In the genomic region with DNA sequence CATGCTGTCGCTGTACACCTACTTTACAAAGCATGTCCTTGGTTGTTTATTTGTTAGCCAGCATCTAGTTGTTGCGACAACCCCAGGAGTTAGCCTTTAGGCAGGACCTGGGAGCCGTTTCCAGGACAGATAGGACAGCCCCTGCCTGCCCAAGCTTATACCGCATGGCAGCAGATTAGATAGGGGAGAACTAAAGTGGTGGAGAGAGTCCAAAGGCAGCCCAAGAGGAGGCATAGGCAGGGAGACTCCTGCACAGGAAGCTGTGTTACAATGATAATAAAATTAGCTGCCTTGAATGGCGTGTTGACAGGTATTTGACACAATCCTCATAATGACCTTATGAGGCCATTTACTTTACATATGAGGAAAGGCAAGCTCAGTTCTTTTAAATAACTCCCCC, we compare ENCODE assay signal across 2 cellular contexts.
TF ChIP-seq lines count a peak whose summit lies in the region.

No MANE protein-coding gene starts in this region.

TF ChIP-seq in HepG2, 621 proteins besides CTCF, POLR2A, EP300 and RAD21:
- no peak for TF ChIP-seq HOMEZ (CRISPR knock-in tag; IDR thresholded peaks at IDR 0.05; ENCODE audit: low read depth)
- no peak for TF ChIP-seq ZZZ3 (CRISPR knock-in tag; IDR thresholded peaks at IDR 0.05; ENCODE audit: borderline replicate concordance)
- TF ChIP-seq ZNF772 (CRISPR knock-in tag; IDR thresholded peaks at IDR 0.05), result no peak
- TF ChIP-seq, protein P1, sequence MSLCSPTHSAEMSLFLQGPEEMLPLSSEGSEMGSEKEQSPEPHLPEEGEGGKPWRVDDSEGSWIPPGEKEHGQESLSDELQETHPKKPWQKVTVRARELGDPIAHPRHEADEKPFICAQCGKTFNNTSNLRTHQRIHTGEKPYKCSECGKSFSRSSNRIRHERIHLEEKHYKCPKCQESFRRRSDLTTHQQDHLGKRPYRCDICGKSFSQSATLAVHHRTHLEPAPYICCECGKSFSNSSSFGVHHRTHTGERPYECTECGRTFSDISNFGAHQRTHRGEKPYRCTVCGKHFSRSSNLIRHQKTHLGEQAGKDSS (CRISPR knock-in tag; IDR thresholded peaks at IDR 0.05; ENCODE audit: borderline replicate concordance, low read depth), result no peak
- TF ChIP-seq EHMT2 (IDR thresholded peaks at IDR 0.05; ENCODE audit: borderline replicate concordance, low read depth, low read length), result no peak
- TF ChIP-seq ZNF615 (CRISPR knock-in tag; IDR thresholded peaks at IDR 0.05; ENCODE audit: borderline replicate concordance), result no peak
- TF ChIP-seq, protein P2, sequence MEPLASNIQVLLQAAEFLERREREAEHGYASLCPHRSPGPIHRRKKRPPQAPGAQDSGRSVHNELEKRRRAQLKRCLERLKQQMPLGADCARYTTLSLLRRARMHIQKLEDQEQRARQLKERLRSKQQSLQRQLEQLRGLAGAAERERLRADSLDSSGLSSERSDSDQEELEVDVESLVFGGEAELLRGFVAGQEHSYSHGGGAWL (CRISPR knock-in tag; IDR thresholded peaks at IDR 0.05), result no peak
- TF ChIP-seq ZHX2 (IDR thresholded peaks at IDR 0.05; ENCODE audit: low read depth), result no peak
- no peak for TF ChIP-seq ZHX2 (CRISPR knock-in tag; IDR thresholded peaks at IDR 0.05; ENCODE audit: borderline replicate concordance)
- no peak for TF ChIP-seq HNRNPK (IDR thresholded peaks at IDR 0.05; ENCODE audit: low read depth, low read length, poor library complexity, severe bottlenecking)
- TF ChIP-seq ARHGAP35 (CRISPR knock-in tag; IDR thresholded peaks at IDR 0.05; ENCODE audit: borderline replicate concordance), result no peak

TF ChIP-seq in K562, 482 proteins besides CTCF, POLR2A, EP300 and RAD21 (continues in another document):
- TF ChIP-seq KLF16 (IDR thresholded peaks at IDR 0.05) (peak; percentile 56; the same call in 1 of the 2 replicates), ZFP36 (IDR thresholded peaks at IDR 0.05; ENCODE audit: low read depth, low read length, partially characterized antibody) (peak; percentile 27), DPF2 (IDR thresholded peaks at IDR 0.05) (peak; percentile 67; the same call in 1 of the 2 replicates), MNT (conservative IDR thresholded peaks at IDR 0.05) (peak; percentile 20 to 61; a peak in 2 of 4 replicates), MITF (IDR thresholded peaks at IDR 0.05) (no peak), SMARCA4 (IDR thresholded peaks at IDR 0.05) (peak; percentile 61; the same call in 1 of the 2 replicates), MTA3 (IDR thresholded peaks at IDR 0.05; ENCODE audit: borderline replicate concordance) (0 out of 2 replicates have a peak, but pooled peaks have one; percentile 19), SMAD4 (CRISPR knock-in tag; conservative IDR thresholded peaks at IDR 0.05) (peak; percentile 58; the same call in 1 of the 2 replicates), TBL1XR1 (IDR thresholded peaks at IDR 0.05; ENCODE audit: low read length in 2 of 2) (peak in 1 of 2 experiments; percentile 13; a peak in 1 of 4 replicates), NFIC (IDR thresholded peaks at IDR 0.05) (peak; percentile 47), MCM7 (IDR thresholded peaks at IDR 0.05) (no peak), ZNF592 (IDR thresholded peaks at IDR 0.05) (0 out of 2 replicates have a peak, but pooled peaks have one; percentile 29), ETV1 (tag; conservative IDR thresholded peaks at IDR 0.05; ENCODE audit: low read depth) (peak; percentile 73; the same call in 1 of the 2 replicates), FOXA3 (CRISPR knock-in tag; conservative IDR thresholded peaks at IDR 0.05 in 1 of 2, IDR thresholded peaks at IDR 0.05 in 1 of 2) (peak in 1 of 2 experiments; percentile 36; a peak in 1 of 4 replicates), SOX6 (IDR thresholded peaks at IDR 0.05) (peak; percentile 17; the same call in 1 of the 2 replicates), BHLHE40 (IDR thresholded peaks at IDR 0.05; ENCODE audit: low read length) (peak; percentile 24; the same call in 1 of the 2 replicates), DACH1 (IDR thresholded peaks at IDR 0.05; ENCODE audit: partially characterized antibody) (peak; percentile 24), HMG20B (CRISPR knock-in tag; IDR thresholded peaks at IDR 0.05) (no peak), MYC (IDR thresholded peaks at IDR 0.05; ENCODE audit: low read depth, low read length) (peak; percentile 66; the same call in 1 of the 2 replicates), MYC (CRISPR knock-in tag; IDR thresholded peaks at IDR 0.05; ENCODE audit: borderline replicate concordance, low read depth) (no peak), EP400 (IDR thresholded peaks at IDR 0.05) (peak; percentile 25; the same call in 1 of the 2 replicates), CBX3 (IDR thresholded peaks at IDR 0.05; ENCODE audit: borderline replicate concordance in 1 of 2, low read length in 2 of 2) (no peak), TCF3 (CRISPR knock-in tag; IDR thresholded peaks at IDR 0.05) (peak; percentile 84), HMBOX1 (IDR thresholded peaks at IDR 0.05) (peak; percentile 78), FUS (optimal IDR thresholded peaks at IDR 0.05; ENCODE audit: low read depth, low read length) (no peak), MXI1 (IDR thresholded peaks at IDR 0.05; ENCODE audit: low read depth, low read length) (peak; percentile 52; the same call in 1 of the 2 replicates)
- TF ChIP-seq, protein P3, sequence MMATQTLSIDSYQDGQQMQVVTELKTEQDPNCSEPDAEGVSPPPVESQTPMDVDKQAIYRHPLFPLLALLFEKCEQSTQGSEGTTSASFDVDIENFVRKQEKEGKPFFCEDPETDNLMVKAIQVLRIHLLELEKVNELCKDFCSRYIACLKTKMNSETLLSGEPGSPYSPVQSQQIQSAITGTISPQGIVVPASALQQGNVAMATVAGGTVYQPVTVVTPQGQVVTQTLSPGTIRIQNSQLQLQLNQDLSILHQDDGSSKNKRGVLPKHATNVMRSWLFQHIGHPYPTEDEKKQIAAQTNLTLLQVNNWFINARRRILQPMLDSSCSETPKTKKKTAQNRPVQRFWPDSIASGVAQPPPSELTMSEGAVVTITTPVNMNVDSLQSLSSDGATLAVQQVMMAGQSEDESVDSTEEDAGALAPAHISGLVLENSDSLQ (IDR thresholded peaks at IDR 0.05), result peak; percentile 55; the same call in 1 of the 2 replicates
- TF ChIP-seq, protein P4, sequence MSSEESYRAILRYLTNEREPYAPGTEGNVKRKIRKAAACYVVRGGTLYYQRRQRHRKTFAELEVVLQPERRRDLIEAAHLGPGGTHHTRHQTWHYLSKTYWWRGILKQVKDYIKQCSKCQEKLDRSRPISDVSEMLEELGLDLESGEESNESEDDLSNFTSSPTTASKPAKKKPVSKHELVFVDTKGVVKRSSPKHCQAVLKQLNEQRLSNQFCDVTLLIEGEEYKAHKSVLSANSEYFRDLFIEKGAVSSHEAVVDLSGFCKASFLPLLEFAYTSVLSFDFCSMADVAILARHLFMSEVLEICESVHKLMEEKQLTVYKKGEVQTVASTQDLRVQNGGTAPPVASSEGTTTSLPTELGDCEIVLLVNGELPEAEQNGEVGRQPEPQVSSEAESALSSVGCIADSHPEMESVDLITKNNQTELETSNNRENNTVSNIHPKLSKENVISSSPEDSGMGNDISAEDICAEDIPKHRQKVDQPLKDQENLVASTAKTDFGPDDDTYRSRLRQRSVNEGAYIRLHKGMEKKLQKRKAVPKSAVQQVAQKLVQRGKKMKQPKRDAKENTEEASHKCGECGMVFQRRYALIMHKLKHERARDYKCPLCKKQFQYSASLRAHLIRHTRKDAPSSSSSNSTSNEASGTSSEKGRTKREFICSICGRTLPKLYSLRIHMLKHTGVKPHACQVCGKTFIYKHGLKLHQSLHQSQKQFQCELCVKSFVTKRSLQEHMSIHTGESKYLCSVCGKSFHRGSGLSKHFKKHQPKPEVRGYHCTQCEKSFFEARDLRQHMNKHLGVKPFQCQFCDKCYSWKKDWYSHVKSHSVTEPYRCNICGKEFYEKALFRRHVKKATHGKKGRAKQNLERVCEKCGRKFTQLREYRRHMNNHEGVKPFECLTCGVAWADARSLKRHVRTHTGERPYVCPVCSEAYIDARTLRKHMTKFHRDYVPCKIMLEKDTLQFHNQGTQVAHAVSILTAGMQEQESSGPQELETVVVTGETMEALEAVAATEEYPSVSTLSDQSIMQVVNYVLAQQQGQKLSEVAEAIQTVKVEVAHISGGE (CRISPR knock-in tag; IDR thresholded peaks at IDR 0.05), result peak in 1 of 3 experiments; percentile 55; a peak in 2 of 6 replicates
- TF ChIP-seq, protein P5, sequence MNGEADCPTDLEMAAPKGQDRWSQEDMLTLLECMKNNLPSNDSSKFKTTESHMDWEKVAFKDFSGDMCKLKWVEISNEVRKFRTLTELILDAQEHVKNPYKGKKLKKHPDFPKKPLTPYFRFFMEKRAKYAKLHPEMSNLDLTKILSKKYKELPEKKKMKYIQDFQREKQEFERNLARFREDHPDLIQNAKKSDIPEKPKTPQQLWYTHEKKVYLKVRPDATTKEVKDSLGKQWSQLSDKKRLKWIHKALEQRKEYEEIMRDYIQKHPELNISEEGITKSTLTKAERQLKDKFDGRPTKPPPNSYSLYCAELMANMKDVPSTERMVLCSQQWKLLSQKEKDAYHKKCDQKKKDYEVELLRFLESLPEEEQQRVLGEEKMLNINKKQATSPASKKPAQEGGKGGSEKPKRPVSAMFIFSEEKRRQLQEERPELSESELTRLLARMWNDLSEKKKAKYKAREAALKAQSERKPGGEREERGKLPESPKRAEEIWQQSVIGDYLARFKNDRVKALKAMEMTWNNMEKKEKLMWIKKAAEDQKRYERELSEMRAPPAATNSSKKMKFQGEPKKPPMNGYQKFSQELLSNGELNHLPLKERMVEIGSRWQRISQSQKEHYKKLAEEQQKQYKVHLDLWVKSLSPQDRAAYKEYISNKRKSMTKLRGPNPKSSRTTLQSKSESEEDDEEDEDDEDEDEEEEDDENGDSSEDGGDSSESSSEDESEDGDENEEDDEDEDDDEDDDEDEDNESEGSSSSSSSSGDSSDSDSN (IDR thresholded peaks at IDR 0.05; ENCODE audit: borderline replicate concordance in 1 of 2, low read depth in 2 of 2, low read length in 2 of 2), result 0 out of 4 replicates have a peak, but pooled peaks of 1 of the 2 experiments have one; percentile 31
- TF ChIP-seq, protein P6, sequence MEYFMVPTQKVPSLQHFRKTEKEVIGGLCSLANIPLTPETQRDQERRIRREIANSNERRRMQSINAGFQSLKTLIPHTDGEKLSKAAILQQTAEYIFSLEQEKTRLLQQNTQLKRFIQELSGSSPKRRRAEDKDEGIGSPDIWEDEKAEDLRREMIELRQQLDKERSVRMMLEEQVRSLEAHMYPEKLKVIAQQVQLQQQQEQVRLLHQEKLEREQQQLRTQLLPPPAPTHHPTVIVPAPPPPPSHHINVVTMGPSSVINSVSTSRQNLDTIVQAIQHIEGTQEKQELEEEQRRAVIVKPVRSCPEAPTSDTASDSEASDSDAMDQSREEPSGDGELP (CRISPR knock-in tag; IDR thresholded peaks at IDR 0.05; ENCODE audit: borderline replicate concordance), result 0 out of 2 replicates have a peak, but pooled peaks have one; percentile 43
- TF ChIP-seq, protein P7, sequence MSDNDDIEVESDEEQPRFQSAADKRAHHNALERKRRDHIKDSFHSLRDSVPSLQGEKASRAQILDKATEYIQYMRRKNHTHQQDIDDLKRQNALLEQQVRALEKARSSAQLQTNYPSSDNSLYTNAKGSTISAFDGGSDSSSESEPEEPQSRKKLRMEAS (CRISPR knock-in tag; IDR thresholded peaks at IDR 0.05), result peak; percentile 59; the same call in 1 of the 2 replicates
